35 cellular contexts compared by ENCODE assay signal in the genomic region with DNA sequence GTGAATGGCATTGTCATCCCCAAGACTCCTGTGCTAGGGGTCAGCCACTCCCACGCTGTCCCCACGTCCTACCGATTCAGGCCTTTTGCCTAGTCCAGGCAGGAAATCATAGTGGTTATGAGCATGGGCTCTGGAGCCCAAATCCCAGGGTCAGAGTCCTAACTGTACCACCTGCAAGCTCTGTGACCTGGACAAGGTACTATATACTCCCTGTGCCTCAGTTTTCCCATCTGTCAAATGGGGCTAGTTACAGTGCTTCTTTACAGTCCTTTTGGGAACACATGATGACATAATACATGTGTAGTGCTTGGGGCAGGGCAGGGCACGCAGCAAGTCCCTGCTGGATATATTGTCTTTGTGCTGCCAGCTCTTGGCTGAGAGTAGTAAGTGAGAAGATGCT. TPM values are rescaled to one million over a fixed set of nuclear protein-coding genes. Genes with fewer than 3 reads are reported as not detected.
"Had no signal": no experiment of that assay in that cellular context is flagged by ENCODE, and none has a peak within 500 bp of the region (broad histone marks: within the 10 kb centered on the region; RNA-seq: fewer than 3 reads in every experiment).

No MANE protein-coding gene starts in this region.

- H3K27me3 ChIP-seq: brain microvascular endothelial cell, cardiac muscle cell, SJSA1 had no signal

- H3K9me3 Mint-ChIP-seq: activated CD4-positive, alpha-beta memory T cell treated with anti-CD3 and anti-CD28 coated beads, Interleukin-2, amount 10 ng/mL, durations not matched to agents 7 days and 5 days; activated naive CD8-positive, alpha-beta T cell treated with anti-CD3 and anti-CD28 coated beads for 36 hours; central memory CD8-positive, alpha-beta T cell; T-helper 1 cell treated with Interleukin-12 subunit alpha and Interleukin-12 subunit beta and Interleukin-4 antibody, amounts not matched to agents 30 μg/mL and 1 μg/mL, for 36 hours had no signal

- H3K36me3 ChIP-seq: brain microvascular endothelial cell, cardiac muscle cell, SJSA1 had no signal

- H3K4me3 Mint-ChIP-seq: activated CD4-positive, alpha-beta memory T cell treated with anti-CD3 and anti-CD28 coated beads, Interleukin-2, amount 10 ng/mL, durations not matched to agents 7 days and 5 days; activated CD8-positive, alpha-beta memory T cell treated with anti-CD3 and anti-CD28 coated beads, Interleukin-2, amount 10 ng/mL, durations not matched to agents 7 days and 5 days; activated naive CD8-positive, alpha-beta T cell treated with anti-CD3 and anti-CD28 coated beads for 36 hours; central memory CD8-positive, alpha-beta T cell; T-helper 1 cell treated with Interleukin-12 subunit alpha and Interleukin-12 subunit beta and Interleukin-4 antibody, amounts not matched to agents 30 μg/mL and 1 μg/mL, for 36 hours had no signal

- H3K4me1 Mint-ChIP-seq: activated CD4-positive, alpha-beta memory T cell treated with anti-CD3 and anti-CD28 coated beads, Interleukin-2, amount 10 ng/mL, durations not matched to agents 7 days and 5 days; activated CD8-positive, alpha-beta memory T cell treated with anti-CD3 and anti-CD28 coated beads, Interleukin-2, amount 10 ng/mL, durations not matched to agents 7 days and 5 days; activated naive CD8-positive, alpha-beta T cell treated with anti-CD3 and anti-CD28 coated beads for 36 hours; central memory CD8-positive, alpha-beta T cell had no signal

- H3K27me3 Mint-ChIP-seq: activated CD4-positive, alpha-beta memory T cell treated with anti-CD3 and anti-CD28 coated beads, Interleukin-2, amount 10 ng/mL, durations not matched to agents 7 days and 5 days; activated CD8-positive, alpha-beta memory T cell treated with anti-CD3 and anti-CD28 coated beads, Interleukin-2, amount 10 ng/mL, durations not matched to agents 7 days and 5 days; activated naive CD8-positive, alpha-beta T cell treated with anti-CD3 and anti-CD28 coated beads for 36 hours; central memory CD8-positive, alpha-beta T cell had no signal

- H3K9ac ChIP-seq: SK-N-SH had no signal

- DNase-seq: activated CD4-positive, alpha-beta memory T cell treated with anti-CD3 and anti-CD28 coated beads, Interleukin-2, amount 10 ng/mL, durations not matched to agents 7 days and 5 days; activated CD4-positive, alpha-beta T cell treated with anti-CD3 and anti-CD28 coated beads for 1 hour; activated CD4-positive, alpha-beta T cell treated with anti-CD3 and anti-CD28 coated beads for 48 hours; activated CD4-positive, CD25-positive, alpha-beta regulatory T cell; activated CD8-positive, alpha-beta memory T cell treated with anti-CD3 and anti-CD28 coated beads for 24 hours; activated CD8-positive, alpha-beta memory T cell treated with anti-CD3 and anti-CD28 coated beads, Interleukin-2, amount 10 ng/mL, durations not matched to agents 7 days and 5 days; activated CD8-positive, alpha-beta memory T cell treated with anti-CD3 and anti-CD28 coated beads, Interleukin-2, amount 50 U/mL, for 48 hours; activated effector memory CD4-positive, alpha-beta T cell treated with Interleukin-2 at 50 U/mL for 16 hours; activated naive CD4-positive, alpha-beta T cell; activated naive CD4-positive, alpha-beta T cell treated with anti-CD3 and anti-CD28 coated beads, Interleukin-2, amount 50 U/mL, for 16 hours; activated naive CD8-positive, alpha-beta T cell treated with anti-CD3 and anti-CD28 coated beads for 36 hours; activated T-cell treated with anti-CD3 and anti-CD28 coated beads, Interleukin-2, amount 50 U/mL, for 48 hours; amniotic stem cell; aorta; brain microvascular endothelial cell; Karpas-422; KBM-7; NCI-H1048; NCI-H1105 treated with DMSO at 0.1 percent for 48 hours; NCI-H1436; NCI-H1694; NCI-H1930; NCI-H345; NCI-H524 treated with DMSO at 0.1 percent for 48 hours; SHP77; SK-N-SH; T-helper 9 cell had no signal

- H3K4me3 ChIP-seq: cardiac muscle cell, SJSA1 had no signal

- H3K27ac ChIP-seq: brain microvascular endothelial cell, cardiac muscle cell, SJSA1, VCaP had no signal

- H3K4me1 ChIP-seq: SJSA1 had no signal

- H3K36me3 Mint-ChIP-seq: activated CD8-positive, alpha-beta memory T cell treated with anti-CD3 and anti-CD28 coated beads, Interleukin-2, amount 10 ng/mL, durations not matched to agents 7 days and 5 days; activated naive CD8-positive, alpha-beta T cell treated with anti-CD3 and anti-CD28 coated beads for 36 hours had no signal

- H3K27ac Mint-ChIP-seq: activated CD4-positive, alpha-beta memory T cell treated with anti-CD3 and anti-CD28 coated beads, Interleukin-2, amount 10 ng/mL, durations not matched to agents 7 days and 5 days; activated CD8-positive, alpha-beta memory T cell treated with anti-CD3 and anti-CD28 coated beads, Interleukin-2, amount 10 ng/mL, durations not matched to agents 7 days and 5 days; activated naive CD8-positive, alpha-beta T cell treated with anti-CD3 and anti-CD28 coated beads for 36 hours; T-helper 1 cell treated with Interleukin-12 subunit alpha and Interleukin-12 subunit beta and Interleukin-4 antibody, amounts not matched to agents 30 μg/mL and 1 μg/mL, for 36 hours had no signal

- ATAC-seq: activated CD8-positive, alpha-beta memory T cell treated with anti-CD3 and anti-CD28 coated beads, Interleukin-2, amount 10 ng/mL, durations not matched to agents 7 days and 5 days; Panc1 had no signal

- H3K9me3 ChIP-seq: SJSA1, SK-N-SH had no signal

- H3K4me2 ChIP-seq: SK-N-SH had no signal

RNA-seq across cellular contexts. Expression of gene EFCAB8, which starts 27.2 kb away (rescaled TPM):
- total RNA-seq: cardiac muscle cell, MCF 10A, NCI-H460 had no signal
- polyA plus RNA-seq: SK-N-SH had no signal
